In genomic region chr15:44532689-44533088, GRCh38 we compare ENCODE assay signal across 1 cellular context.
TF ChIP-seq lines count a peak whose summit lies in the region.

No MANE protein-coding gene starts in this region.

TF ChIP-seq in HepG2, 621 proteins besides CTCF, POLR2A, EP300 and RAD21 (continued from another document):
- no peak for TF ChIP-seq CREBL2 (CRISPR knock-in tag; IDR thresholded peaks at IDR 0.05; ENCODE audit: borderline replicate concordance)
- no peak for TF ChIP-seq ZBTB40 (IDR thresholded peaks at IDR 0.05)
- TF ChIP-seq ZBTB40 (CRISPR knock-in tag; IDR thresholded peaks at IDR 0.05) = no peak
- TF ChIP-seq BCL6 (CRISPR knock-in tag; IDR thresholded peaks at IDR 0.05) = no peak
- peak; percentile 69; the same call in 1 of the 2 replicates for TF ChIP-seq CHD4 (IDR thresholded peaks at IDR 0.05; ENCODE audit: borderline replicate concordance, low read length)
- TF ChIP-seq ZNF367 (CRISPR knock-in tag; IDR thresholded peaks at IDR 0.05; ENCODE audit: borderline replicate concordance) = no peak
- TF ChIP-seq CEBPG (CRISPR knock-in tag; IDR thresholded peaks at IDR 0.05) = no peak
